Comparison of ENCODE assay signal across 13 cellular contexts in the genomic region with DNA sequence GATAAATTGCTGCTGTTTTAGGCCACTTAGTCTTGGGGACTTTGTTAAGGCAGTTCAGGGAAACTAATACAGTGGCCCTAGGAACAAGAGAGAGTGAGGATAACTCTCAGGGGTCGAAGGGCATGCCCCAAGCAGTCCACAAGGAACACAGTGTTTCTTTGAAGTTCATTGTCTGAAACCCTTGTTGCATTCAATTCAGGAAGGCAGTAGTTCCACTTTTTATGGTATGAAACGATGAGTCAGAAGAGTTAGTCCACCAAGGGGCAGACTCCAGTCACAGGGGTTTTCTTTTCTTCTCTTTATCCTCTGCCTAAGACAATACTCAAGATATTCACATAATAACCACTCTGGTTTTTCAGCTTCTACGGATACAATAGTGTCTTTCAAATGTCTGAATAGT. TPM values are rescaled to one million over a fixed set of nuclear protein-coding genes. Genes with fewer than 3 reads are reported as not detected.
DNase-seq lines count a peak whose midpoint lies in the region; ATAC-seq and TF ChIP-seq lines count a peak whose summit lies in the region.
"Had no signal": no experiment of that assay in that cellular context is flagged by ENCODE, and none has a peak within 500 bp of the region (broad histone marks: within the 10 kb centered on the region; RNA-seq: fewer than 3 reads in every experiment).

No MANE protein-coding gene starts in this region.

- H3K4me3 Mint-ChIP-seq in activated T-helper 2 cell treated with anti-CD3 and anti-CD28 coated beads, Interferon-gamma antibody, Interleukin-2, Interleukin-4, amounts not matched to agents 10 μg/mL and 5 μg/mL and 100 μg/mL, durations not matched to agents 14 hours and 24 hours and 36 hours (ENCODE audit: low read depth) = no peak overlapping the region
- H3K4me3 Mint-ChIP-seq: activated T-helper 1 cell treated with anti-CD3 and anti-CD28 coated beads, Interleukin-12 subunit alpha, Interleukin-12 subunit beta, Interleukin-2, Interleukin-4 antibody, amounts not matched to agents 30 ng/mL and 10 ng/mL and 1 ng/mL, durations not matched to agents 14 hours and 24 hours and 36 hours; T-helper 2 cell treated with Interferon-gamma antibody and Interleukin-4, amounts not matched to agents 5 μg/mL and 100 μg/mL, for 36 hours had no signal

- no peaks in the 10 kb centered on the region for H3K9me3 ChIP-seq in thyroid gland

- no peaks in the 10 kb centered on the region for H3K27me3 ChIP-seq in thyroid gland

- no peaks in the 10 kb centered on the region for H3K4me1 ChIP-seq in thyroid gland

- no peaks in the 10 kb centered on the region for H3K36me3 ChIP-seq in thyroid gland

- no peak overlapping the region for H3K27ac ChIP-seq in thyroid gland

- H3K36me3 Mint-ChIP-seq in activated T-helper 2 cell treated with anti-CD3 and anti-CD28 coated beads, Interferon-gamma antibody, Interleukin-2, Interleukin-4, amounts not matched to agents 10 μg/mL and 5 μg/mL and 100 μg/mL, durations not matched to agents 14 hours and 24 hours and 36 hours (ENCODE audit: low read depth) = no peaks in the 10 kb centered on the region

- DNase-seq in epithelial cell of esophagus (ENCODE audit: low read depth) = peak; percentile 33
- no peak for DNase-seq in activated T-helper 2 cell treated with anti-CD3 and anti-CD28 coated beads, Interferon-gamma antibody, Interleukin-2, Interleukin-4, amounts not matched to agents 10 μg/mL and 5 μg/mL and 100 μg/mL, durations not matched to agents 14 hours and 24 hours and 36 hours (ENCODE audit: low spot score)
- no peak for DNase-seq in thyroid gland
- no peak for DNase-seq in C1 segment of cervical spinal cord (lab: John Stamatoyannopoulos, UW)
- DNase-seq: effector CD8-positive, alpha-beta T cell; NCI-H345; stimulated activated CD4-positive, alpha-beta T cell treated with anti-CD3 and anti-CD28 coated beads, Interleukin-4, amount 100 ng/mL, for 4 hours had no signal

- ATAC-seq in GM18508 (IDR thresholded peaks at IDR 0.05; ENCODE audit: insufficient read depth, unreplicated experiment) (peak; percentile 50), GM21737 (IDR thresholded peaks at IDR 0.05; ENCODE audit: unreplicated experiment) (peak; percentile 60), HG03575 (IDR thresholded peaks at IDR 0.05; ENCODE audit: extremely low read depth, insufficient number of reproducible peaks, low FRiP score, unreplicated experiment) (peak; percentile 71), HG02970 (IDR thresholded peaks at IDR 0.05; ENCODE audit: low FRiP score, unreplicated experiment) (no peak)

- WGBS in thyroid gland, 2 donors = 62 to 73% methylated on average over 3 of the region's 3 CpGs

- H3K4me1 Mint-ChIP-seq in activated T-helper 2 cell treated with anti-CD3 and anti-CD28 coated beads, Interferon-gamma antibody, Interleukin-2, Interleukin-4, amounts not matched to agents 10 μg/mL and 5 μg/mL and 100 μg/mL, durations not matched to agents 14 hours and 24 hours and 36 hours (ENCODE audit: low read depth) = peaks cover 3% of the 10 kb centered on the region

- H3K9me3 Mint-ChIP-seq in activated T-helper 2 cell treated with anti-CD3 and anti-CD28 coated beads, Interferon-gamma antibody, Interleukin-2, Interleukin-4, amounts not matched to agents 10 μg/mL and 5 μg/mL and 100 μg/mL, durations not matched to agents 14 hours and 24 hours and 36 hours = peaks cover 5% of the 10 kb centered on the region
- H3K9me3 Mint-ChIP-seq: activated T-helper 1 cell treated with anti-CD3 and anti-CD28 coated beads, Interleukin-12 subunit alpha, Interleukin-12 subunit beta, Interleukin-2, Interleukin-4 antibody, amounts not matched to agents 30 ng/mL and 10 ng/mL and 1 ng/mL, durations not matched to agents 14 hours and 24 hours and 36 hours; T-helper 2 cell treated with Interferon-gamma antibody and Interleukin-4, amounts not matched to agents 5 μg/mL and 100 μg/mL, for 36 hours had no signal

- TF ChIP-seq POLR2A in thyroid gland (IDR thresholded peaks at IDR 0.05) = no peak

- TF ChIP-seq CTCF in epithelial cell of esophagus (IDR thresholded peaks at IDR 0.05; ENCODE audit: insufficient read depth, low read depth, low read length, missing control alignments) (no peak), thyroid gland (IDR thresholded peaks at IDR 0.05) (no peak)

- H3K27me3 Mint-ChIP-seq in activated T-helper 2 cell treated with anti-CD3 and anti-CD28 coated beads, Interferon-gamma antibody, Interleukin-2, Interleukin-4, amounts not matched to agents 10 μg/mL and 5 μg/mL and 100 μg/mL, durations not matched to agents 14 hours and 24 hours and 36 hours (ENCODE audit: low read depth) = peaks cover 3% of the 10 kb centered on the region

- H3K4me3 ChIP-seq in epithelial cell of esophagus (ENCODE audit: low read length) (no peak overlapping the region), thyroid gland (replicated peaks in 1 of 3) (no peak overlapping the region)

- intact Hi-C loops in activated T-helper 2 cell treated with anti-CD3 and anti-CD28 coated beads, Interferon-gamma antibody, Interleukin-2, Interleukin-4, amounts not matched to agents 10 μg/mL and 5 μg/mL and 100 μg/mL, durations not matched to agents 14 hours and 24 hours and 36 hours (cut with micrococcal nuclease) = no loop called here
- intact Hi-C loops in thyroid gland (cut with DNase I) = no loop called here

- H3K27ac Mint-ChIP-seq in activated T-helper 2 cell treated with anti-CD3 and anti-CD28 coated beads, Interferon-gamma antibody, Interleukin-2, Interleukin-4, amounts not matched to agents 10 μg/mL and 5 μg/mL and 100 μg/mL, durations not matched to agents 14 hours and 24 hours and 36 hours = no peak overlapping the region
- H3K27ac Mint-ChIP-seq: activated T-helper 1 cell treated with anti-CD3 and anti-CD28 coated beads, Interleukin-12 subunit alpha, Interleukin-12 subunit beta, Interleukin-2, Interleukin-4 antibody, amounts not matched to agents 30 ng/mL and 10 ng/mL and 1 ng/mL, durations not matched to agents 14 hours and 24 hours and 36 hours; T-helper 2 cell treated with Interferon-gamma antibody and Interleukin-4, amounts not matched to agents 5 μg/mL and 100 μg/mL, for 36 hours had no signal

RNA-seq across cellular contexts. Expression of gene TICRR, which starts 23.8 kb away (rescaled TPM):
- 18.0 and 18.7 TPM in 2 replicates for total RNA-seq in activated T-helper 2 cell treated with anti-CD3 and anti-CD28 coated beads, Interferon-gamma antibody, Interleukin-2, Interleukin-4, amounts not matched to agents 10 μg/mL and 5 μg/mL and 100 μg/mL, durations not matched to agents 14 hours and 24 hours and 36 hours
- under 1 TPM in 2 of 4 donors, not detected in 2; under 0.01 to 0.21 TPM for total RNA-seq in thyroid gland

RNA-seq across cellular contexts. Expression of gene RHCG, which starts 55.1 kb away (rescaled TPM):
- not detected in 2 replicates for total RNA-seq in activated T-helper 2 cell treated with anti-CD3 and anti-CD28 coated beads, Interferon-gamma antibody, Interleukin-2, Interleukin-4, amounts not matched to agents 10 μg/mL and 5 μg/mL and 100 μg/mL, durations not matched to agents 14 hours and 24 hours and 36 hours
- total RNA-seq in thyroid gland = not detected
- total RNA-seq: activated T-helper 1 cell treated with anti-CD3 and anti-CD28 coated beads, Interleukin-12 subunit alpha, Interleukin-12 subunit beta, Interleukin-2, Interleukin-4 antibody, amounts not matched to agents 30 ng/mL and 10 ng/mL and 1 ng/mL, durations not matched to agents 14 hours and 24 hours and 36 hours had no signal

Comparison
In these comparisons a context has a peak if more than half of its experiments do, and no peak if none do; other contexts are left out.
1. RNA of gene TICRR, which starts 23.8 kb away (total RNA-seq): 18.0 to 18.7 TPM in activated T-helper 2 cell treated with anti-CD3 and anti-CD28 coated beads, Interferon-gamma antibody, Interleukin-2, Interleukin-4, amounts not matched to agents 10 μg/mL and 5 μg/mL and 100 μg/mL, durations not matched to agents 14 hours and 24 hours and 36 hours; under 0.01 to 0.21 TPM in thyroid gland; every median in the first group is over 10 times any median in the second.